In genomic region chr2:20035961-20036666, GRCh38 we compare ENCODE assay signal across 10 cellular contexts. TPM values are rescaled to one million over a fixed set of nuclear protein-coding genes. Genes with fewer than 3 reads are reported as not detected.
DNase-seq lines count a peak whose midpoint lies in the region; ATAC-seq and TF ChIP-seq lines count a peak whose summit lies in the region.
"Had no signal": no experiment of that assay in that cellular context is flagged by ENCODE, and none has a peak within 500 bp of the region (broad histone marks: within the 10 kb centered on the region; RNA-seq: fewer than 3 reads in every experiment).

No MANE protein-coding gene starts in this region.

- H3K9me3 Mint-ChIP-seq in endothelial cell (ENCODE audit: unreplicated experiment): no peaks in the 10 kb centered on the region
- H3K9me3 Mint-ChIP-seq: T-cell had no signal

- no peaks in the 10 kb centered on the region for H3K27me3 ChIP-seq in cardiac muscle cell
- H3K27me3 ChIP-seq in subcutaneous abdominal adipose tissue (ENCODE audit: control insufficient read depth in 5 of 5, insufficient read depth in 4 of 5, low read length in 5 of 5): no peaks in the 10 kb centered on the region

- peaks cover 17% of the 10 kb centered on the region for H3K4me1 Mint-ChIP-seq in endothelial cell (ENCODE audit: unreplicated experiment)

- H3K27me3 Mint-ChIP-seq in endothelial cell (ENCODE audit: unreplicated experiment): no peaks in the 10 kb centered on the region
- H3K27me3 Mint-ChIP-seq: T-cell had no signal

- intact Hi-C loops in Right ventricle myocardium superior (cut with DNase I): no loop called here

- H3K4me1 ChIP-seq in cardiac muscle cell (ENCODE audit: low read depth): peaks cover 50% of the 10 kb centered on the region
- H3K4me1 ChIP-seq in subcutaneous abdominal adipose tissue (ENCODE audit: control insufficient read depth in 5 of 5, insufficient read depth in 5 of 5, low read length in 5 of 5): peaks cover 0 to 5% (median 0%) of the 10 kb centered on the region in 5 donors

- ATAC-seq in Right ventricle myocardium superior (ENCODE audit: poor library complexity) (no peak), HG03439 (IDR thresholded peaks at IDR 0.05; ENCODE audit: unreplicated experiment) (no peak)
- ATAC-seq: T-cell had no signal

- H3K36me3 Mint-ChIP-seq in endothelial cell (ENCODE audit: low read depth, unreplicated experiment): peaks cover 56% of the 10 kb centered on the region

- H3K27ac Mint-ChIP-seq in endothelial cell (ENCODE audit: unreplicated experiment): peak overlapping the region; percentile 87

- DNase-seq in cardiac muscle cell (ENCODE audit: low read depth in 1 of 2, low spot score in 1 of 2) (peak in 1 of 2 donors; percentile 57), Right ventricle myocardium superior (no peak), NAMALWA (ENCODE audit: low spot score) (peak; percentile 38), endothelial cell (ENCODE audit: low spot score) (no peak), middle frontal gyrus (ENCODE audit: extremely low spot score, low spot score) (no peak), SIG-M5 (lab: John Stamatoyannopoulos, UW) (no peak)
- DNase-seq: T-cell had no signal

- H3K36me3 ChIP-seq in cardiac muscle cell: peaks cover 74% of the 10 kb centered on the region
- peaks cover 66 to 90% (median 83%) of the 10 kb centered on the region in 5 donors for H3K36me3 ChIP-seq in subcutaneous abdominal adipose tissue (ENCODE audit: control insufficient read depth in 5 of 5, insufficient read depth in 5 of 5, low read length in 5 of 5)

- H3K9me3 ChIP-seq in cardiac muscle cell (ENCODE audit: low read depth): no peaks in the 10 kb centered on the region
- H3K9me3 ChIP-seq in subcutaneous abdominal adipose tissue (ENCODE audit: control insufficient read depth in 5 of 5, low read length in 5 of 5): no peaks in the 10 kb centered on the region

- H3K27ac ChIP-seq in cardiac muscle cell (peak overlapping the region; percentile 97), subcutaneous abdominal adipose tissue (ENCODE audit: low read depth, low read length) (peak overlapping the region; percentile 13)
- H3K27ac ChIP-seq: parathyroid adenoma had no signal

- H3K9ac ChIP-seq in subcutaneous abdominal adipose tissue (ENCODE audit: low read length in 5 of 5): no peak overlapping the region
- H3K9ac ChIP-seq: parathyroid adenoma had no signal

- no peak for TF ChIP-seq CTCF in cardiac muscle cell (IDR thresholded peaks at IDR 0.05; ENCODE audit: low read depth, low read length)
- TF ChIP-seq CTCF in endothelial cell (IDR thresholded peaks at IDR 0.05; ENCODE audit: unreplicated experiment): no peak

- H3K4me3 Mint-ChIP-seq in endothelial cell (ENCODE audit: unreplicated experiment): peak overlapping the region; percentile 24
- H3K4me3 Mint-ChIP-seq: T-cell had no signal

- no peak overlapping the region for H3K4me3 ChIP-seq in cardiac muscle cell
- H3K4me3 ChIP-seq in subcutaneous abdominal adipose tissue (ENCODE audit: low read depth in 1 of 5, low read length in 5 of 5): no peak overlapping the region

RNA-seq across cellular contexts. Expression of gene LAPTM4A, which starts 15.3 kb away (rescaled TPM):
- total RNA-seq in cardiac muscle cell (114 and 119 TPM in 2 replicates), Right ventricle myocardium superior (217 TPM), endothelial cell (ENCODE audit: unreplicated experiment) (264 TPM)
- polyA plus RNA-seq in cardiac muscle cell: 425 and 522 TPM in 2 replicates

RNA-seq across cellular contexts. Expression of gene MATN3, which starts 23.6 kb away (rescaled TPM):
- 1.3 and 3.8 TPM in 2 replicates for total RNA-seq in cardiac muscle cell
- 4.8 and 10.3 TPM in 2 replicates for polyA plus RNA-seq in cardiac muscle cell
- 0.16 TPM for total RNA-seq in Right ventricle myocardium superior
- total RNA-seq in endothelial cell (ENCODE audit: unreplicated experiment): 8.9 TPM

RNA-seq across cellular contexts. Expression of gene WDR35, which starts 46.2 kb away (rescaled TPM):
- 6.9 and 10.1 TPM in 2 replicates for total RNA-seq in cardiac muscle cell
- 4.8 and 6.7 TPM in 2 replicates for polyA plus RNA-seq in cardiac muscle cell
- total RNA-seq in Right ventricle myocardium superior: 4.2 TPM
- total RNA-seq in endothelial cell (ENCODE audit: unreplicated experiment): 10.3 TPM
